9 cellular contexts compared by ENCODE assay signal in the genomic region with DNA sequence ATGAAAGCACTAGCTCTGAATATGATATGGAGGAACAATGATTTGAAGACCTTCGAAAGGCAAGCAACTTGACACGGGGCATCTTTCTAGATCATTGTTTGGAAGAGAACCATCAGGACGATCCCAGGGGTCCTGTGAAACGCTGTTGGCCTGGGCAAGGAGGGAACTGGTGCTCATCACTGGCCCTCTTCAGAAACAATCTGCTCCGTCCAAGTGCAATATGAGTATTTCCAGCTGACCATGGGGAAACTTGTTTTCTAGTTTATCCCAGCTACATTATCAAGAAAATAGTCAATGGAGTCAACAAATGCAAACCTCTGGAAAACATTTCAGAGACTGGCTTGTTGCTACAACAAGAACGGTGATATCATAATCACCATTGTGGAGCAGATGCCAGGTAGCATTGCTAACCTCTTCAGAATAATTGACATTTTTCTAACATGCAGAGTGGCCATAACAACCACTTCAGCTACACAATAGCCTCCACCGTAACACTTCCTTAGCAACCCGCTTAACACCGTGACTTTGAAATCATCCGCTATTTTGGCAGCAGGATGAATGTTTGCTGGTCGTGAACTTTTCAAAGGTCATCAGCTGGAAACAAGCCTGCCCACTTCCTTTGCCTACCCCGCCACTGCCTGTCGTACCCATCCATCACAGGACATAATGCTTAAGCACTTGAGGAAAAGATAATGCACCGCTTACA.
DNase-seq lines count a peak whose midpoint lies in the region; ATAC-seq and TF ChIP-seq lines count a peak whose summit lies in the region.
"Had no signal": no experiment of that assay in that cellular context is flagged by ENCODE, and none has a peak within 500 bp of the region (broad histone marks: within the 10 kb centered on the region; RNA-seq: fewer than 3 reads in every experiment).

No MANE protein-coding gene starts in this region.

- ATAC-seq in activated CD4-positive, alpha-beta T cell treated with anti-CD3 and anti-CD28 coated beads for 36 hours: no peak
- no peak for ATAC-seq in GM18909 (IDR thresholded peaks at IDR 0.05; ENCODE audit: poor library complexity, unreplicated experiment)
- ATAC-seq in GM21423 (IDR thresholded peaks at IDR 0.05; ENCODE audit: unreplicated experiment): no peak

- H3K4me1 Mint-ChIP-seq in neural crest cell: peaks cover 37% of the 10 kb centered on the region
- no peaks in the 10 kb centered on the region for H3K4me1 Mint-ChIP-seq in activated CD4-positive, alpha-beta T cell treated with anti-CD3 and anti-CD28 coated beads for 36 hours

- H3K27ac Mint-ChIP-seq in neural crest cell (ENCODE audit: unreplicated experiment): peak overlapping the region; percentile 72
- no peak overlapping the region for H3K27ac Mint-ChIP-seq in activated CD4-positive, alpha-beta T cell treated with anti-CD3 and anti-CD28 coated beads for 36 hours

- POLR2A ChIA-PET in HEK293T (lab: Yijun Ruan, JAX): no interaction called here
- POLR2A ChIA-PET in activated CD4-positive, alpha-beta T cell treated with anti-CD3 and anti-CD28 coated beads for 36 hours (lab: Charles Lee): no interaction called here

- CTCF ChIA-PET in HEK293T (lab: Yijun Ruan, JAX): interaction anchor here (1.0 to 1.5 kb wide), 3 partner anchors 16 to 72 kb away, joined by 3 read pairs; no protein-coding TSS in a partner anchor
- CTCF ChIA-PET in activated CD4-positive, alpha-beta T cell treated with anti-CD3 and anti-CD28 coated beads for 36 hours (lab: Charles Lee): interaction anchor here (0.6 to 1.2 kb wide), 3 partner anchors 16 to 361 kb away, joined by 3 read pairs; no protein-coding TSS in a partner anchor

- no peak overlapping the region for H3K4me3 Mint-ChIP-seq in neural crest cell
- no peak overlapping the region for H3K4me3 Mint-ChIP-seq in activated CD4-positive, alpha-beta T cell treated with anti-CD3 and anti-CD28 coated beads for 36 hours

- peak; percentile 28 for DNase-seq in HEK293T (ENCODE audit: extremely low spot score)
- peak; percentile 91 for DNase-seq in NCI-H748 treated with DMSO at 0.1 percent for 48 hours (lab: John Stamatoyannopoulos, UW)
- peak; percentile 3 for DNase-seq in epithelial cell of esophagus (ENCODE audit: low read depth)
- no peak for DNase-seq in neural crest cell (ENCODE audit: low read depth, low spot score)
- DNase-seq in activated CD4-positive, alpha-beta T cell treated with anti-CD3 and anti-CD28 coated beads for 36 hours: no peak
- no peak for DNase-seq in LoVo (ENCODE audit: low spot score)
- DNase-seq: OCI-M1 had no signal

- peaks cover 2% of the 10 kb centered on the region for H3K27me3 Mint-ChIP-seq in neural crest cell (ENCODE audit: low read depth)
- peaks cover 15% of the 10 kb centered on the region for H3K27me3 Mint-ChIP-seq in activated CD4-positive, alpha-beta T cell treated with anti-CD3 and anti-CD28 coated beads for 36 hours

- no peak overlapping the region for H3K4me3 ChIP-seq in epithelial cell of esophagus (ENCODE audit: low read length)

- intact Hi-C loops in activated CD4-positive, alpha-beta T cell treated with anti-CD3 and anti-CD28 coated beads for 36 hours (cut with DNase I, micrococcal nuclease): no loop called here

- peaks cover 3% of the 10 kb centered on the region for H3K9me3 Mint-ChIP-seq in neural crest cell
- no peaks in the 10 kb centered on the region for H3K9me3 Mint-ChIP-seq in activated CD4-positive, alpha-beta T cell treated with anti-CD3 and anti-CD28 coated beads for 36 hours (ENCODE audit: low read depth)

- H3K36me3 Mint-ChIP-seq in neural crest cell (ENCODE audit: low read depth): no peaks in the 10 kb centered on the region
- no peaks in the 10 kb centered on the region for H3K36me3 Mint-ChIP-seq in activated CD4-positive, alpha-beta T cell treated with anti-CD3 and anti-CD28 coated beads for 36 hours (ENCODE audit: low read depth)

- no peak for TF ChIP-seq CTCF in epithelial cell of esophagus (IDR thresholded peaks at IDR 0.05; ENCODE audit: insufficient read depth, low read depth, low read length, missing control alignments)
- no peak for TF ChIP-seq CTCF in neural crest cell (conservative IDR thresholded peaks at IDR 0.05)

TF ChIP-seq in HEK293T, 16 proteins besides CTCF, POLR2A, EP300 and RAD21:
- TF ChIP-seq, protein P1, sequence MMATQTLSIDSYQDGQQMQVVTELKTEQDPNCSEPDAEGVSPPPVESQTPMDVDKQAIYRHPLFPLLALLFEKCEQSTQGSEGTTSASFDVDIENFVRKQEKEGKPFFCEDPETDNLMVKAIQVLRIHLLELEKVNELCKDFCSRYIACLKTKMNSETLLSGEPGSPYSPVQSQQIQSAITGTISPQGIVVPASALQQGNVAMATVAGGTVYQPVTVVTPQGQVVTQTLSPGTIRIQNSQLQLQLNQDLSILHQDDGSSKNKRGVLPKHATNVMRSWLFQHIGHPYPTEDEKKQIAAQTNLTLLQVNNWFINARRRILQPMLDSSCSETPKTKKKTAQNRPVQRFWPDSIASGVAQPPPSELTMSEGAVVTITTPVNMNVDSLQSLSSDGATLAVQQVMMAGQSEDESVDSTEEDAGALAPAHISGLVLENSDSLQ (IDR thresholded peaks at IDR 0.05): peak; percentile 78
- TF ChIP-seq CTBP1 (IDR thresholded peaks at IDR 0.05; ENCODE audit: borderline replicate concordance): no peak

Comparison
In these comparisons a context has a peak if more than half of its experiments do, and no peak if none do; other contexts are left out.
1. DNase-seq: peak in HEK293T (single experiment), NCI-H748 treated with DMSO at 0.1 percent for 48 hours (single experiment) and epithelial cell of esophagus (single experiment); none in neural crest cell (single experiment), activated CD4-positive, alpha-beta T cell treated with anti-CD3 and anti-CD28 coated beads for 36 hours (single experiment) and LoVo (single experiment).